ENCODE assay signal across 27 cellular contexts in genomic region chr9:106775960-106776359, GRCh38.
"Had no signal": no experiment of that assay in that cellular context is flagged by ENCODE, and none has a peak within 500 bp of the region (broad histone marks: within the 10 kb centered on the region; RNA-seq: fewer than 3 reads in every experiment).

No MANE protein-coding gene starts in this region.

- H3K4me3 ChIP-seq: adrenal gland, body of pancreas, coronary artery, dorsolateral prefrontal cortex had no signal

- DNase-seq: activated B cell treated with CpG ODN at 0.5 μM for 24 hours; activated CD4-positive, alpha-beta T cell treated with anti-CD3 and anti-CD28 coated beads for 48 hours; activated CD4-positive, alpha-beta T cell treated with anti-CD3 and anti-CD28 coated beads, Interleukin-2, amount 50 U/mL, for 1 hour; activated CD4-positive, alpha-beta T cell treated with anti-CD3 and anti-CD28 coated beads, Interleukin-2, amount 50 U/mL, for 48 hours; activated CD8-positive, alpha-beta memory T cell treated with anti-CD3 and anti-CD28 coated beads for 24 hours; activated CD8-positive, alpha-beta T cell treated with anti-CD3 and anti-CD28 coated beads for 36 hours; activated effector memory CD4-positive, alpha-beta T cell treated with anti-CD3 and anti-CD28 coated beads, Interleukin-2, amount 50 U/mL, for 16 hours; activated naive CD4-positive, alpha-beta T cell treated with anti-CD3 and anti-CD28 coated beads for 36 hours; activated naive CD8-positive, alpha-beta T cell treated with anti-CD3 and anti-CD28 coated beads for 36 hours; activated naive CD8-positive, alpha-beta T cell treated with anti-CD3 and anti-CD28 coated beads, Interleukin-2, amount 50 U/mL, for 24 hours; activated T-cell treated with anti-CD3 and anti-CD28 coated beads, Interleukin-2, amount 50 U/mL, for 48 hours; adrenal gland; amygdala; aorta; body of pancreas; dorsolateral prefrontal cortex; effector memory CD8-positive, alpha-beta T cell; foreskin fibroblast; head of caudate nucleus; hippocampal formation; T-helper 17 cell; T1000; WERI-Rb-1 had no signal

- H3K4me1 ChIP-seq: body of pancreas had no signal

- ATAC-seq: activated CD4-positive, CD25-positive, alpha-beta regulatory T cell treated with anti-CD3 and anti-CD28 coated beads, Interleukin-2, amount 50 U/mL, for 24 hours; activated CD8-positive, alpha-beta T cell treated with anti-CD3 and anti-CD28 coated beads for 36 hours; activated naive CD8-positive, alpha-beta T cell treated with anti-CD3 and anti-CD28 coated beads, Interleukin-2, amount 50 U/mL, for 24 hours; body of pancreas; effector memory CD8-positive, alpha-beta T cell; esophagus mucosa; T-helper 17 cell had no signal

- H3K9me3 ChIP-seq: adrenal gland, body of pancreas had no signal

- FAIRE-seq: frontal cortex had no signal

- H3K27me3 ChIP-seq: adrenal gland, body of pancreas had no signal

- H3K27ac ChIP-seq: adrenal gland, body of pancreas, coronary artery, dorsolateral prefrontal cortex, WERI-Rb-1 had no signal

- H3K36me3 ChIP-seq: adrenal gland, WERI-Rb-1 had no signal
